Comparison of ENCODE assay signal across 8 cellular contexts in the genomic region with DNA sequence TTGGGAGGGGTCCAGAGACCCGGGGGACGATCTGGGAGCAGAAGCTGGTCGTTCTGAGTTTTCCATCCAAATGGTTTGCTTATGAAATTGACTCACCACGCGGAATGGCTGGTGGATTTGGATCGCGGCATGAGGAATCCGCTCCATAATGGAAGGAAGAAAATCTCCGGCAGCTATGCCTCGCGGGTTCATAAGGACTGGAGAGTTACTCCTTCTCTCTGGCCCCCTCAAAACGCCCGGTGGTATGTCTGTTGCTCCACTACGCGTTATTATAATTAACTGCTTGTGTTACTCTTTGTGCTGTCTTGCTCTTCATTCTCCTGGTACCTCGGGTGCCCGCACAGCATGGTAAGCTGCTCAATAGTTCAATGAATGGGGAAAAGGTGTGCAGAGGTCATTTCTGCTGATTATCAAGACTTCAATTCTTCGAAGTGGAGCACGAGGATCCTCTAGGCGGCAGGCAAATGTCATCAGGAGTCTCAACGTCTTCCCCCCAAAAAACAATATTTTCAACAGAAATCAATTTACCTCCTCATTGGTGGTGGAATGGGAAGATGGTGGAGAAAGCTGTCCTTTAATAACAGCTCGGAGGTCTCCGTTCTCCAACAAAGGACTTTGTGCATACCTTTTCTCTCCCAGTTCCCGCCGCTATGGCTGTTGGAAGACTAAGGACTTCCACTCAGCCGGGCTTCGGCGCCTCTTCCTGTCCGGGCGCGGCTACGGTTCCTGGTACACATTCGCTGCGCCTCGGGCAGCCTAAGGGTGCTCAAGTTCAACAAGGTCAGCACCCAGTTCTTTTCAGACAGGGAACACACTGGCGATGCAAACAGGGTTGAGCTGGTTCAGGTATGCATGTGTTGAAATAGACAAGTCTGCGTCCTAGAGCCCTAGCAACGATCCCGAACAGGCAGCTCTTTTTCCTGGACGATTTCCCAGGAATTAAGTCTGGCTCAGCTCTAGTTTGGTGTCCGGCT. TPM values are rescaled to one million over a fixed set of nuclear protein-coding genes. Genes with fewer than 3 reads are reported as not detected.
DNase-seq lines count a peak whose midpoint lies in the region; ATAC-seq, FAIRE-seq and TF ChIP-seq lines count a peak whose summit lies in the region.

No MANE protein-coding gene starts in this region.

- peak in 1 of 2 experiments; percentile 50 for DNase-seq in A549 (ENCODE audit: low read depth in 1 of 2, low spot score in 1 of 2)
- DNase-seq in GM13977 (ENCODE audit: low spot score), result no peak
- no peak for DNase-seq in activated naive CD4-positive, alpha-beta T cell treated with anti-CD3 and anti-CD28 coated beads, Interleukin-2, amount 50 U/mL, for 72 hours (ENCODE audit: low spot score in 2 of 2)
- DNase-seq in NCI-H2171 (lab: John Stamatoyannopoulos, UW), result no peak
- DNase-seq in hepatic stellate cell (ENCODE audit: low spot score), result no peak
- DNase-seq in cerebellum (ENCODE audit: low spot score), result no peak
- no peak for DNase-seq in stimulated activated CD4-positive, alpha-beta T cell treated with anti-CD3 and anti-CD28 coated beads, Interleukin-2, amount 100 ng/mL, for 24 hours

- TF ChIP-seq POLR2A in A549 (IDR thresholded peaks at IDR 0.05; ENCODE audit: low read length), result no peak

- H3K4me3 ChIP-seq in A549 (peak overlapping the region; percentile 38), iPS-20b (ENCODE audit: low read length) (peak overlapping the region; percentile 77)

- H3K9ac ChIP-seq in iPS-20b (ENCODE audit: low read depth, low read length), result peak overlapping the region; percentile 55; the same call in 1 of the 2 replicates

- ATAC-seq in A549, result peak; percentile 36 to 54; a peak in 4 of 6 replicates
- no peak for ATAC-seq in activated naive CD4-positive, alpha-beta T cell treated with anti-CD3 and anti-CD28 coated beads, Interleukin-2, amount 50 U/mL, for 72 hours

- H3K4me1 ChIP-seq in A549 (peaks cover 11% of the 10 kb centered on the region), iPS-20b (ENCODE audit: insufficient read depth, low read length) (peaks cover 9% of the 10 kb centered on the region; the same call in 1 of the 2 replicates)

- CTCF ChIA-PET in A549 (lab: Yijun Ruan, JAX), result interaction anchor here (0.5 to 1.5 kb wide), 3 partner anchors 13 to 231 kb away, joined by 3 read pairs; no protein-coding TSS in a partner anchor

- TF ChIP-seq CTCF in A549 (IDR thresholded peaks at IDR 0.05) (no peak), GM13977 (IDR thresholded peaks at IDR 0.05; ENCODE audit: extremely low read depth, insufficient read depth, missing control alignments) (peak; percentile 16)

- TF ChIP-seq RAD21 in A549 (conservative IDR thresholded peaks at IDR 0.05 in 1 of 2, IDR thresholded peaks at IDR 0.05 in 1 of 2), result no peak

- POLR2A ChIA-PET in A549 (lab: Yijun Ruan, JAX), result no interaction called here

- 49% methylated on average over 38 of the region's 41 CpGs for WGBS in A549 (ENCODE audit: missing lambda C conversion rate)

- peaks cover 17% of the 10 kb centered on the region; the same call in 1 of the 2 replicates for H3K27me3 ChIP-seq in iPS-20b (ENCODE audit: insufficient read depth, low read length)

- peak overlapping the region; percentile 86 for H3K4me2 ChIP-seq in A549

- H3K36me3 ChIP-seq in iPS-20b (ENCODE audit: insufficient read depth, low read depth, low read length), result no peaks in the 10 kb centered on the region

- in situ Hi-C loops in GM13977 (cut with MboI; ENCODE audit: low pct_unique_long_range_greater_than_20kb, low sequenced_read_pairs, unreplicated experiment), result no loop called here

- peak overlapping the region; percentile 25 to 96 for H3K27ac Mint-ChIP-seq in activated naive CD4-positive, alpha-beta T cell treated with anti-CD3 and anti-CD28 coated beads, Interleukin-2, amount 50 U/mL, for 72 hours

- peaks cover 30 to 38% of the 10 kb centered on the region in 2 donors for H3K36me3 Mint-ChIP-seq in activated naive CD4-positive, alpha-beta T cell treated with anti-CD3 and anti-CD28 coated beads, Interleukin-2, amount 50 U/mL, for 72 hours

- peaks cover 7 to 10% of the 10 kb centered on the region in 2 donors for H3K9me3 Mint-ChIP-seq in activated naive CD4-positive, alpha-beta T cell treated with anti-CD3 and anti-CD28 coated beads, Interleukin-2, amount 50 U/mL, for 72 hours

- H3K9me3 ChIP-seq in A549 (no peaks in the 10 kb centered on the region), iPS-20b (ENCODE audit: insufficient read depth, low read depth, low read length) (no peaks in the 10 kb centered on the region)

- FAIRE-seq in A549 (lab: Jason Lieb, UNC), result no peak

- no peak for TF ChIP-seq EP300 in A549 (IDR thresholded peaks at IDR 0.05)

- H3K27ac ChIP-seq in A549 (peak overlapping the region; percentile 55 to 70), iPS-20b (ENCODE audit: low read length) (no peak overlapping the region)

TF ChIP-seq in A549, 52 proteins besides CTCF, POLR2A, EP300 and RAD21:
- TF ChIP-seq MAZ (IDR thresholded peaks at IDR 0.05; ENCODE audit: borderline replicate concordance, low read depth, low read length), result no peak
- TF ChIP-seq, protein P1, sequence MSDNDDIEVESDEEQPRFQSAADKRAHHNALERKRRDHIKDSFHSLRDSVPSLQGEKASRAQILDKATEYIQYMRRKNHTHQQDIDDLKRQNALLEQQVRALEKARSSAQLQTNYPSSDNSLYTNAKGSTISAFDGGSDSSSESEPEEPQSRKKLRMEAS (IDR thresholded peaks at IDR 0.05), result peak; percentile 81
- TF ChIP-seq ZFP36 (IDR thresholded peaks at IDR 0.05; ENCODE audit: borderline replicate concordance, partially characterized antibody), result no peak
- TF ChIP-seq EHMT2 (IDR thresholded peaks at IDR 0.05; ENCODE audit: low read depth), result no peak
- TF ChIP-seq, protein P2, sequence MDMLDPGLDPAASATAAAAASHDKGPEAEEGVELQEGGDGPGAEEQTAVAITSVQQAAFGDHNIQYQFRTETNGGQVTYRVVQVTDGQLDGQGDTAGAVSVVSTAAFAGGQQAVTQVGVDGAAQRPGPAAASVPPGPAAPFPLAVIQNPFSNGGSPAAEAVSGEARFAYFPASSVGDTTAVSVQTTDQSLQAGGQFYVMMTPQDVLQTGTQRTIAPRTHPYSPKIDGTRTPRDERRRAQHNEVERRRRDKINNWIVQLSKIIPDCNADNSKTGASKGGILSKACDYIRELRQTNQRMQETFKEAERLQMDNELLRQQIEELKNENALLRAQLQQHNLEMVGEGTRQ (IDR thresholded peaks at IDR 0.05), result no peak
- TF ChIP-seq, protein P3, sequence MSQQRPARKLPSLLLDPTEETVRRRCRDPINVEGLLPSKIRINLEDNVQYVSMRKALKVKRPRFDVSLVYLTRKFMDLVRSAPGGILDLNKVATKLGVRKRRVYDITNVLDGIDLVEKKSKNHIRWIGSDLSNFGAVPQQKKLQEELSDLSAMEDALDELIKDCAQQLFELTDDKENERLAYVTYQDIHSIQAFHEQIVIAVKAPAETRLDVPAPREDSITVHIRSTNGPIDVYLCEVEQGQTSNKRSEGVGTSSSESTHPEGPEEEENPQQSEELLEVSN (IDR thresholded peaks at IDR 0.05; ENCODE audit: borderline replicate concordance, low read depth), result peak; percentile 91; the same call in 1 of the 2 replicates

RNA-seq across cellular contexts. Expression of a gene that starts 9.2 kb away (rescaled TPM):
- 11.0 and 11.4 TPM in 2 replicates for polyA plus RNA-seq in A549 (2011; rRNA removed)
- polyA plus RNA-seq in A549 (2012; cell fraction: cytosol; rRNA removed), result 5.0 and 5.7 TPM in 2 replicates
- 3.7 and 4.4 TPM in 2 replicates for polyA plus RNA-seq in A549 (2012; cell fraction: nucleus; rRNA removed)
- polyA plus RNA-seq in A549 (2017; fragmentation: RNase III; extraction: RNeasy Plus Mini Kit Qiagen cat#74134 plus additional on column Dnase treatment), result 3.1 to 3.9 TPM (median 3.7 TPM) in 3 replicates
- 5.3 and 6.1 TPM in 2 replicates for polyA minus RNA-seq in A549 (2011; rRNA and poly(A)+ RNA removed)
- total RNA-seq in activated naive CD4-positive, alpha-beta T cell treated with anti-CD3 and anti-CD28 coated beads, Interleukin-2, amount 50 U/mL, for 72 hours, result 1 to 10 TPM; 1.3 to 2.5 TPM
- not detected for total RNA-seq in cerebellum

Comparison
In these comparisons a context has a peak if more than half of its experiments do, and no peak if none do; other contexts are left out.
1. ATAC-seq: peak in A549 (2 of 2); none in activated naive CD4-positive, alpha-beta T cell treated with anti-CD3 and anti-CD28 coated beads, Interleukin-2, amount 50 U/mL, for 72 hours (0 of 2).